22 cellular contexts compared by ENCODE assay signal in genomic region chr2:235660484-235661081, GRCh38.
DNase-seq lines count a peak whose midpoint lies in the region; ATAC-seq and TF ChIP-seq lines count a peak whose summit lies in the region.
"Had no signal": no experiment of that assay in that cellular context is flagged by ENCODE, and none has a peak within 500 bp of the region (broad histone marks: within the 10 kb centered on the region; RNA-seq: fewer than 3 reads in every experiment).

No MANE protein-coding gene starts in this region.

- H3K27me3 Mint-ChIP-seq in brain (peaks cover 7% of the 10 kb centered on the region), mesothelial cell of epicardium (ENCODE audit: low read depth) (no peaks in the 10 kb centered on the region)

- no peaks in the 10 kb centered on the region for H4K20me1 ChIP-seq in MM.1S (ENCODE audit: insufficient read depth, low read length)

- intact Hi-C loops in aorta (cut with DNase I), result no loop called here

- no peak overlapping the region for H3K4me3 ChIP-seq in suprapubic skin
- H3K4me3 ChIP-seq in aorta (ENCODE audit: low read length in 2 of 2), result no peak overlapping the region
- H3K4me3 ChIP-seq in MM.1S (ENCODE audit: low read length), result no peak overlapping the region
- H3K4me3 ChIP-seq: SK-N-MC, upper lobe of left lung had no signal

- no peak for TF ChIP-seq POLR2A in suprapubic skin (IDR thresholded peaks at IDR 0.05)

- H3K9me3 ChIP-seq in suprapubic skin (no peaks in the 10 kb centered on the region), aorta (ENCODE audit: control insufficient read depth, low read length) (no peaks in the 10 kb centered on the region), MM.1S (replicated peaks; ENCODE audit: insufficient read depth, low read length) (no peaks in the 10 kb centered on the region)
- H3K9me3 ChIP-seq: upper lobe of left lung had no signal

- H3K9ac ChIP-seq in MM.1S (ENCODE audit: low read length), result no peak overlapping the region

- H3K4me1 Mint-ChIP-seq in brain (peaks cover 96% of the 10 kb centered on the region), mesothelial cell of epicardium (peaks cover 34% of the 10 kb centered on the region)
- H3K4me1 Mint-ChIP-seq: activated CD4-positive, alpha-beta T cell treated with anti-CD3 and anti-CD28 coated beads for 36 hours had no signal

- no peaks in the 10 kb centered on the region for H3K9me3 Mint-ChIP-seq in brain
- H3K9me3 Mint-ChIP-seq in mesothelial cell of epicardium, result no peaks in the 10 kb centered on the region
- H3K9me3 Mint-ChIP-seq: CD8-positive, alpha-beta memory T cell; natural killer cell treated with Interleukin-12 subunit alpha and Interleukin-12 subunit beta and Interleukin-15 and Interleukin-18, amount 100 ng/mL, for 72 hours had no signal

- 85% methylated on average over 9 of the region's 9 CpGs for WGBS in suprapubic skin
- 90 to 94% methylated on average over 9 of the region's 9 CpGs for WGBS in aorta, 2 donors

- no peak overlapping the region for H3K4me2 ChIP-seq in MM.1S (ENCODE audit: low read depth, low read length)

- H3K27ac Mint-ChIP-seq in brain (peak overlapping the region; percentile 10 to 97 (median 70)), mesothelial cell of epicardium (peak overlapping the region; percentile 40)
- H3K27ac Mint-ChIP-seq: activated CD4-positive, alpha-beta T cell treated with anti-CD3 and anti-CD28 coated beads for 36 hours; CD8-positive, alpha-beta memory T cell; natural killer cell treated with Interleukin-12 subunit alpha and Interleukin-12 subunit beta and Interleukin-15 and Interleukin-18, amount 100 ng/mL, for 72 hours had no signal

- peaks cover 39% of the 10 kb centered on the region for H3K4me1 ChIP-seq in suprapubic skin
- no peaks in the 10 kb centered on the region for H3K4me1 ChIP-seq in aorta (ENCODE audit: control insufficient read depth in 1 of 2, insufficient read depth in 2 of 2, low read length in 2 of 2)
- H3K4me1 ChIP-seq in MM.1S (ENCODE audit: low read length), result no peaks in the 10 kb centered on the region

- no peaks in the 10 kb centered on the region for H3K36me3 ChIP-seq in suprapubic skin
- H3K36me3 ChIP-seq in aorta (ENCODE audit: control insufficient read depth in 1 of 2, insufficient read depth in 2 of 2, low read length in 1 of 2), result no peaks in the 10 kb centered on the region
- no peaks in the 10 kb centered on the region for H3K36me3 ChIP-seq in MM.1S (replicated peaks; ENCODE audit: insufficient read depth, low read length)
- H3K36me3 ChIP-seq: upper lobe of left lung had no signal

- no peaks in the 10 kb centered on the region for H3K36me3 Mint-ChIP-seq in brain
- no peaks in the 10 kb centered on the region for H3K36me3 Mint-ChIP-seq in mesothelial cell of epicardium
- H3K36me3 Mint-ChIP-seq: CD8-positive, alpha-beta memory T cell; natural killer cell treated with Interleukin-12 subunit alpha and Interleukin-12 subunit beta and Interleukin-15 and Interleukin-18, amount 100 ng/mL, for 72 hours had no signal

- no peak overlapping the region for H2AFZ ChIP-seq in MM.1S (ENCODE audit: low read length)

- H3K27ac ChIP-seq in suprapubic skin (peak overlapping the region; percentile 60), aorta (ENCODE audit: low read depth in 1 of 2, low read length in 2 of 2) (no peak overlapping the region), MM.1S (ENCODE audit: low read length) (no peak overlapping the region)
- H3K27ac ChIP-seq: 22Rv1, SK-N-MC, upper lobe of left lung had no signal

- no peaks in the 10 kb centered on the region for H3F3A ChIP-seq in MM.1S (ENCODE audit: insufficient read depth, low read length)

- ATAC-seq in aorta (ENCODE audit: low FRiP score), result no peak
- ATAC-seq: activated CD4-positive, alpha-beta T cell treated with anti-CD3 and anti-CD28 coated beads for 36 hours; natural killer cell treated with Interleukin-12 subunit alpha and Interleukin-12 subunit beta and Interleukin-15 and Interleukin-18, amount 100 ng/mL, for 72 hours had no signal

- H3K4me3 Mint-ChIP-seq in brain (peak overlapping the region in 2 of 5 experiments; percentile 46 to 78), mesothelial cell of epicardium (no peak overlapping the region)
- H3K4me3 Mint-ChIP-seq: activated CD4-positive, alpha-beta T cell treated with anti-CD3 and anti-CD28 coated beads for 36 hours; CD8-positive, alpha-beta memory T cell; natural killer cell treated with Interleukin-12 subunit alpha and Interleukin-12 subunit beta and Interleukin-15 and Interleukin-18, amount 100 ng/mL, for 72 hours had no signal

- peaks cover 90% of the 10 kb centered on the region for H3K79me2 ChIP-seq in MM.1S (ENCODE audit: low read length)

- TF ChIP-seq EP300 in suprapubic skin (IDR thresholded peaks at IDR 0.05), result no peak

- no peaks in the 10 kb centered on the region for H3K9me2 ChIP-seq in MM.1S (replicated peaks; ENCODE audit: insufficient read depth, low read length)

- H3K27me3 ChIP-seq in suprapubic skin (no peaks in the 10 kb centered on the region), aorta (ENCODE audit: control insufficient read depth in 1 of 2, insufficient read depth in 2 of 2, low read length in 1 of 2) (no peaks in the 10 kb centered on the region), MM.1S (replicated peaks; ENCODE audit: insufficient read depth, low read length) (no peaks in the 10 kb centered on the region)
- H3K27me3 ChIP-seq: upper lobe of left lung had no signal

- DNase-seq in NCI-H1417 (lab: John Stamatoyannopoulos, UW) (peak in 2 of 3 experiments; percentile 47 to 69), NCI-H1417 treated with DMSO at 0.1 percent for 48 hours (lab: John Stamatoyannopoulos, UW) (no peak), mesothelial cell of epicardium (ENCODE audit: low spot score in 2 of 2, unreplicated experiment in 2 of 2) (no peak), suprapubic skin (ENCODE audit: low spot score in 2 of 2) (no peak), aorta (no peak), hippocampal formation (lab: John Stamatoyannopoulos, UW) (no peak), MM.1S (no peak)
- DNase-seq: activated gamma-delta T cell; CD8-positive, alpha-beta memory T cell; dermis blood vessel endothelial cell; Karpas-422; mesendoderm; NCI-H2081; NCI-H774; stimulated activated CD4-positive, alpha-beta T cell treated with anti-CD3 and anti-CD28 coated beads, Interleukin-15, amount 100 ng/mL, for 24 hours; T-helper 2 cell; upper lobe of left lung had no signal

- no peak for TF ChIP-seq CTCF in brain (conservative IDR thresholded peaks at IDR 0.05)
- TF ChIP-seq CTCF in mesothelial cell of epicardium (IDR thresholded peaks at IDR 0.05; ENCODE audit: unreplicated experiment), result no peak
- TF ChIP-seq CTCF in suprapubic skin (IDR thresholded peaks at IDR 0.05), result no peak
- no peak for TF ChIP-seq CTCF in MM.1S (IDR thresholded peaks at IDR 0.05; ENCODE audit: low read length)

Comparison
In these comparisons a context has a peak if more than half of its experiments do, and no peak if none do; other contexts are left out.
1. DNase-seq: peak in NCI-H1417 (2 of 3); none in NCI-H1417 treated with DMSO at 0.1 percent for 48 hours (single experiment), mesothelial cell of epicardium (0 of 2), suprapubic skin (0 of 2), aorta (0 of 2), hippocampal formation (0 of 2) and MM.1S (single experiment).